In the genomic region with DNA sequence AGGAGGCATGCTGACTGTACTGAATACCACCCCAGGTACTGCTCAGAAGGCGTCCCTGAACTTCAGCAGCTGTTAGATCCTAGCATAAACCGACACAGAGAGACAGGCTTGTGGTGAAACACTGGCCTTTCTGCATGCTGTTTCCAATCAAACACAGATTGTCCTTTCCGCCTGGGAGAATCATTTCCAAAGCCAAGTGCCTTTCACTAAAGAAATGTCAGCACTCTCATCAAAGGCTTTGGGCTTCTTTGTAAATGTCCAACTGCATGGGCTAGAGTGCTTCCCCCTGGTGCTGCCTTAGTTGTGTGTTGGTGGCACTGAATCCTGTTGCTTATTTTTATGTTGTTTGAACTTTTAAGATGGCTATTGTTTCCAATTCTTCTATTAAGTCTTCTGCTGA, we compare ENCODE assay signal across 1 cellular context.
TF ChIP-seq lines count a peak whose summit lies in the region.

No MANE protein-coding gene starts in this region.

TF ChIP-seq in WTC11, 78 proteins besides CTCF, POLR2A, EP300 and RAD21 (continued from another document):
- TF ChIP-seq JAZF1 (CRISPR knock-in tag; IDR thresholded peaks at IDR 0.05), result no peak
- no peak for TF ChIP-seq FOXP1 (CRISPR knock-in tag; IDR thresholded peaks at IDR 0.05; ENCODE audit: borderline replicate concordance)
- TF ChIP-seq, protein P1, sequence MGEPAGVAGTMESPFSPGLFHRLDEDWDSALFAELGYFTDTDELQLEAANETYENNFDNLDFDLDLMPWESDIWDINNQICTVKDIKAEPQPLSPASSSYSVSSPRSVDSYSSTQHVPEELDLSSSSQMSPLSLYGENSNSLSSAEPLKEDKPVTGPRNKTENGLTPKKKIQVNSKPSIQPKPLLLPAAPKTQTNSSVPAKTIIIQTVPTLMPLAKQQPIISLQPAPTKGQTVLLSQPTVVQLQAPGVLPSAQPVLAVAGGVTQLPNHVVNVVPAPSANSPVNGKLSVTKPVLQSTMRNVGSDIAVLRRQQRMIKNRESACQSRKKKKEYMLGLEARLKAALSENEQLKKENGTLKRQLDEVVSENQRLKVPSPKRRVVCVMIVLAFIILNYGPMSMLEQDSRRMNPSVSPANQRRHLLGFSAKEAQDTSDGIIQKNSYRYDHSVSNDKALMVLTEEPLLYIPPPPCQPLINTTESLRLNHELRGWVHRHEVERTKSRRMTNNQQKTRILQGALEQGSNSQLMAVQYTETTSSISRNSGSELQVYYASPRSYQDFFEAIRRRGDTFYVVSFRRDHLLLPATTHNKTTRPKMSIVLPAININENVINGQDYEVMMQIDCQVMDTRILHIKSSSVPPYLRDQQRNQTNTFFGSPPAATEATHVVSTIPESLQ (CRISPR knock-in tag; IDR thresholded peaks at IDR 0.05), result no peak
- no peak for TF ChIP-seq ZNF423 (CRISPR knock-in tag; IDR thresholded peaks at IDR 0.05)
- TF ChIP-seq FOXK1 (CRISPR knock-in tag; IDR thresholded peaks at IDR 0.05), result no peak
- no peak for TF ChIP-seq ZNF671 (CRISPR knock-in tag; IDR thresholded peaks at IDR 0.05)
